ENCODE assay signal across 9 cellular contexts in the genomic region with DNA sequence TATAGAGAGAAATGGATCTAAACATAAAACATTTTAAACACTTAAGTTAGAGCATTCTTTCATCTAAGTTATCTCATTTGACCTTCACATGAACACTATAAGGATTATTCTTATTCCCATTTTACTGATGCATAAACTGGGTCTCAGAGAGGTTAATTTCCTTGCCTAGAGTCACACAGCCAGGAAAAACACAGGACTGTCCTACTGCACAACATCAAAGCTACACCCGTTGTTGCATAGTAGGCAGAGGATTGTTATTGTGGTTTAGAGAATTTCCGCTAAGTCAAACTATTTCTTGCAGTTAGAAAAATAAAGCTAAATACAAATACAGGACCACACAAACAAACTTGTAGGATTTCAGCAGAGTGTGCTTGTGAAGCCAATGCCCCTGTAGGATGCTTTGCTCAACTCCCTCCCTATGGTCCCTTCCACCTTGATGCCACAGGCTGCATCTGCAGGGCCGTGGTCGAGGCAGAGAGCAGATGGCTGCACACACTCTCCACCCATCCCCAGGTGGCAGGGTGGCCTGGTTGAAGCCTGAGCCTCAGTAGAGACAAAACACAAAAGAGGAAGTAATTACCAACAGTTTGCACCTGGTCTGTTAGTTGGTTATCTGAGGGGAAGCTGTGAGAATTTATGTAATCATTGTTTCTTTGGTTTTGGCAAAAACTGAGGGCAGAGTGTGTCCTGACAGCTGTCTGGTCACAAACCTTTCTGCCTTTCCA. TPM values are rescaled to one million over a fixed set of nuclear protein-coding genes. Genes with fewer than 3 reads are reported as not detected.
A peak's percentile ranks its signal among the peaks of the same experiment; 100 is the strongest.
DNase-seq lines count a peak whose midpoint lies in the region; ATAC-seq and TF ChIP-seq lines count a peak whose summit lies in the region.
"Had no signal": no experiment of that assay in that cellular context is flagged by ENCODE, and none has a peak within 500 bp of the region (broad histone marks: within the 10 kb centered on the region; RNA-seq: fewer than 3 reads in every experiment).

No MANE protein-coding gene starts in this region.

- H3K9me3 ChIP-seq in ovary, result no peaks in the 10 kb centered on the region
- H3K9me3 ChIP-seq in sigmoid colon, result no peaks in the 10 kb centered on the region
- no peaks in the 10 kb centered on the region for H3K9me3 ChIP-seq in prostate gland

- TF ChIP-seq CTCF in ovary (IDR thresholded peaks at IDR 0.05), result no peak
- TF ChIP-seq CTCF in sigmoid colon (IDR thresholded peaks at IDR 0.05), result no peak
- TF ChIP-seq CTCF in prostate gland (IDR thresholded peaks at IDR 0.05), result no peak

- H3K4me3 ChIP-seq in ovary (no peak overlapping the region), sigmoid colon (no peak overlapping the region), prostate gland (no peak overlapping the region)

- H3K27me3 ChIP-seq in ovary, result no peaks in the 10 kb centered on the region
- H3K27me3 ChIP-seq in sigmoid colon, result no peaks in the 10 kb centered on the region
- no peaks in the 10 kb centered on the region for H3K27me3 ChIP-seq in prostate gland (replicated peaks; ENCODE audit: insufficient read depth)

- H3K27ac ChIP-seq in ovary, result no peak overlapping the region
- no peak overlapping the region for H3K27ac ChIP-seq in sigmoid colon
- no peak overlapping the region for H3K27ac ChIP-seq in prostate gland

- peak; percentile 84 for ATAC-seq in GM19395 (IDR thresholded peaks at IDR 0.05; ENCODE audit: unreplicated experiment)
- peak; percentile 88 for ATAC-seq in HG03280 (IDR thresholded peaks at IDR 0.05; ENCODE audit: unreplicated experiment)
- ATAC-seq in sciatic nerve, result no peak

- H3K4me1 ChIP-seq in ovary (ENCODE audit: insufficient read depth) (no peaks in the 10 kb centered on the region), sigmoid colon (no peaks in the 10 kb centered on the region), prostate gland (replicated peaks) (no peaks in the 10 kb centered on the region)

- H3K36me3 ChIP-seq in ovary, result no peaks in the 10 kb centered on the region
- H3K36me3 ChIP-seq in sigmoid colon, result peaks cover 0 to 4% (median 0%) of the 10 kb centered on the region in 4 donors
- H3K36me3 ChIP-seq in prostate gland, result no peaks in the 10 kb centered on the region

- DNase-seq in GDM1 (lab: John Stamatoyannopoulos, UW) (peak; percentile 13), RPMI8226 (peak; percentile 99), ovary (no peak), sigmoid colon (no peak), prostate gland (ENCODE audit: low spot score) (no peak), sciatic nerve (ENCODE audit: low spot score) (no peak)

- intact Hi-C loops in ovary (cut with DNase I) (no loop called here), sigmoid colon (cut with DNase I) (no loop called here), prostate gland (cut with DNase I) (no loop called here), sciatic nerve (cut with DNase I) (no loop called here)

- 69 to 90% (median 88%) methylated on average over 4 of the region's 4 CpGs for WGBS in ovary, 3 donors
- 33 to 48% methylated on average over 4 of the region's 4 CpGs for WGBS in sigmoid colon, 2 donors
- WGBS in prostate gland, result 93% methylated on average over 4 of the region's 4 CpGs

- TF ChIP-seq EP300 in ovary (IDR thresholded peaks at IDR 0.05) (no peak), sigmoid colon (IDR thresholded peaks at IDR 0.05) (no peak)

- no peak for TF ChIP-seq POLR2A in ovary (IDR thresholded peaks at IDR 0.05)
- TF ChIP-seq POLR2A in sigmoid colon (IDR thresholded peaks at IDR 0.05), result no peak
- no peak for TF ChIP-seq POLR2A in prostate gland (IDR thresholded peaks at IDR 0.05)

RNA-seq across cellular contexts. Expression of a gene that starts 41.1 kb away (rescaled TPM):
- total RNA-seq in ovary (1 to 10 TPM in 2 of 7 donors, under 1 TPM in 5; 0.34 to 1.2 (median 0.92) TPM), sigmoid colon (1 to 10 TPM in 2 of 4 donors, under 1 TPM in 1, not detected in 1; 0.99 to 1.6 (median 1.1) TPM), prostate gland (1 to 10 TPM in 1 of 2 donors, under 1 TPM in 1; 0.59 to 1.7 TPM), sciatic nerve (1.3 TPM)
- polyA plus RNA-seq in ovary (under 1 TPM; 0.05 to 0.67 TPM), sigmoid colon (under 1 TPM in 1 of 3 donors, not detected in 2; 0.25 TPM)

RNA-seq across cellular contexts. Expression of a gene that starts 55.6 kb away (rescaled TPM):
- total RNA-seq in ovary (not detected), sigmoid colon (not detected), prostate gland (not detected), sciatic nerve (not detected)
- polyA plus RNA-seq in ovary (not detected), sigmoid colon (not detected)
- total RNA-seq: liver had no signal
- polyA plus RNA-seq: liver had no signal

Comparison
In these comparisons a context has a peak if more than half of its experiments do, and no peak if none do; other contexts are left out.
1. DNase-seq: peak in GDM1 (single experiment) and RPMI8226 (single experiment); none in ovary (0 of 5), sigmoid colon (single experiment), prostate gland (single experiment) and sciatic nerve (single experiment).